In the genomic region with DNA sequence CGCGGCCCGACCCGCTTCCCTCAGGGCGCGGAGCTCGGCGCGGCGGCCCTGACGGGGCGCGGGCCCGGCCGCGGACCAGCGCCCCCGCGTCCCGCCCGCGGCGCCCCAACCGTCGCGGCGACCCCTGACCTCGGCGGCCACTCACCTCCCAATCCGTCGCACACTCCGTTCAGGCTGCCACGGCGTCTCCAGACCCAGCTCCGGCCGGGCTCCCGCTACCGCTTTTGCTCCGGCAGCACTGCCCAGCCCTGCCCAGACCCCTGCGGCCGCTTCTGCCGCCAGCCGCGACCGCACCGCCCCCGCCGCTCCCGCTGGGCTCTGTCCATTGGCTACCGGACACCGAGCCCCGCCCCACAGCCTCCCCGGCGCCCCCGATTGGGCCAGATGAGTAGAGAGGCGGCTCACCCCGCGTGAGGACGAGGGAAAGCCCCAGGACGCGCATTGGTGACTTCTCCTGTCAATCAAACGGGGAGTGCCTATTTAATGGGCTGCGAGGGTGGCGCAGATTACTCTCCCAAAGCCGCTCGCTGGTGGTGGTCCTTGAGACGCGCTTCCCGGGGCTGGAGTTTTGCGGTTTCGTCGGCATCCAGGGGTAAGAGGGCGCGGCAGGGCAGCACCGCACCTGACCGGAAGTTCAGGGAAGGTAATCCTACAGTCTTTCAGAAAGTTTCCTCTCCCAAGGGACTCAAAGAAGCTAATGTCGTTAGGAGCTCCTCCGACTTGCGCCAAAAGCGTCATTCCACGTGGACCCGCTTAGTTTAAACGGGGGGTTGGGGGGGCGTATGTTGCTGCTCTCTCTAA, we compare ENCODE assay signal across 8 cellular contexts. TPM values are rescaled to one million over a fixed set of nuclear protein-coding genes. Genes with fewer than 3 reads are reported as not detected.
DNase-seq lines count a peak whose midpoint lies in the region; ATAC-seq and TF ChIP-seq lines count a peak whose summit lies in the region.

TSS of gene PACSIN2 (minus strand) at position 274 of the 801 bp plus-strand sequence. CDS start 103,069 bp downstream, outside the sequence.

- no peaks in the 10 kb centered on the region for H3K9me3 ChIP-seq in T-helper 17 cell (ENCODE audit: control insufficient read depth, low read length, poor library complexity, severe bottlenecking)
- H3K9me3 ChIP-seq in psoas muscle = no peaks in the 10 kb centered on the region

- intact Hi-C loops in left ventricle myocardium superior (cut with micrococcal nuclease) = no loop called here
- intact Hi-C loops in psoas muscle (cut with DNase I) = loop anchor here in 1 of 2 donors (5.0 kb wide), 3 partner anchors 72 to 148 kb away; partner anchors contain the start of gene TTLL1

- peak; percentile 69 to 89 for DNase-seq in NCI-H187 (lab: John Stamatoyannopoulos, UW)
- peak; percentile 97 to 99 (median 98) for DNase-seq in T-helper 17 cell
- peak; percentile 63 to 99 (median 97) for DNase-seq in amygdala (lab: John Stamatoyannopoulos, UW)
- DNase-seq in left ventricle myocardium superior = peak; percentile 100
- peak; percentile 100 for DNase-seq in psoas muscle

- peak within 1 kb of the TSS; percentile 94 for H3K27ac Mint-ChIP-seq in T-helper 17 cell

- H3K4me3 Mint-ChIP-seq in T-helper 17 cell = peak within 1 kb of the TSS; percentile 98

- H3K27ac ChIP-seq in psoas muscle (peak within 1 kb of the TSS; percentile 82), urinary bladder (ENCODE audit: low read depth) (peak within 1 kb of the TSS; percentile 55)

- H3K36me3 ChIP-seq in psoas muscle (ENCODE audit: insufficient read depth in 1 of 2, low read depth in 1 of 2) = no peaks in the 10 kb centered on the region
- H3K36me3 ChIP-seq in urinary bladder (ENCODE audit: insufficient read depth) = no peaks in the 10 kb centered on the region

- TF ChIP-seq CTCF in psoas muscle (IDR thresholded peaks at IDR 0.05) = no peak

- H3K4me1 ChIP-seq in psoas muscle (peaks cover 13% of the 10 kb centered on the region), urinary bladder (ENCODE audit: insufficient read depth) (no peaks in the 10 kb centered on the region)

- no peaks in the 10 kb centered on the region for H3K27me3 Mint-ChIP-seq in T-helper 17 cell

- H3K4me1 Mint-ChIP-seq in T-helper 17 cell = peaks cover 23% of the 10 kb centered on the region

- no peaks in the 10 kb centered on the region for H3K27me3 ChIP-seq in psoas muscle (ENCODE audit: insufficient read depth in 3 of 3, low read length in 2 of 3)

- H3K36me3 Mint-ChIP-seq in T-helper 17 cell (ENCODE audit: low read depth) = no peaks in the 10 kb centered on the region

- WGBS in psoas muscle, 3 donors = 0 to 1% (median 1%) methylated on average over 53 to 84 of the region's 84 CpGs
- under 1% methylated on average over 84 of the region's 84 CpGs for WGBS in urinary bladder

- ATAC-seq in GM18502 (IDR thresholded peaks at IDR 0.05; ENCODE audit: poor library complexity, unreplicated experiment) (peak; percentile 96), HG02943 (IDR thresholded peaks at IDR 0.05; ENCODE audit: low read depth, unreplicated experiment) (peak; percentile 91), T-helper 17 cell (peak; percentile 98), left ventricle myocardium superior (peak; percentile 99), psoas muscle (peak; percentile 98 to 100 (median 98))

- H3K4me3 ChIP-seq in psoas muscle (peak within 1 kb of the TSS; percentile 80), urinary bladder (ENCODE audit: low read depth, low read length) (peak within 1 kb of the TSS; percentile 89)

RNA-seq across cellular contexts. Expression of gene PACSIN2, which starts in this region (rescaled TPM):
- 10 to 100 TPM; 36.8 to 61.3 TPM for total RNA-seq in T-helper 17 cell
- 63.8 TPM for total RNA-seq in left ventricle myocardium superior
- total RNA-seq in psoas muscle = 10 to 100 TPM; 27.9 to 52.2 (median 38.4) TPM
- 10 to 100 TPM; 21.0 to 31.4 (median 26.0) TPM for polyA plus RNA-seq in psoas muscle
- total RNA-seq in urinary bladder = 31.6 TPM
- 61.8 TPM for polyA plus RNA-seq in urinary bladder

Comparison
In these comparisons a context has a peak if more than half of its experiments do, and no peak if none do; other contexts are left out.
1. Peak in every context shown above with its lines: DNase-seq, ATAC-seq, H3K4me3 ChIP-seq and H3K27ac ChIP-seq.